ENCODE assay signal across 8 cellular contexts in the genomic region with DNA sequence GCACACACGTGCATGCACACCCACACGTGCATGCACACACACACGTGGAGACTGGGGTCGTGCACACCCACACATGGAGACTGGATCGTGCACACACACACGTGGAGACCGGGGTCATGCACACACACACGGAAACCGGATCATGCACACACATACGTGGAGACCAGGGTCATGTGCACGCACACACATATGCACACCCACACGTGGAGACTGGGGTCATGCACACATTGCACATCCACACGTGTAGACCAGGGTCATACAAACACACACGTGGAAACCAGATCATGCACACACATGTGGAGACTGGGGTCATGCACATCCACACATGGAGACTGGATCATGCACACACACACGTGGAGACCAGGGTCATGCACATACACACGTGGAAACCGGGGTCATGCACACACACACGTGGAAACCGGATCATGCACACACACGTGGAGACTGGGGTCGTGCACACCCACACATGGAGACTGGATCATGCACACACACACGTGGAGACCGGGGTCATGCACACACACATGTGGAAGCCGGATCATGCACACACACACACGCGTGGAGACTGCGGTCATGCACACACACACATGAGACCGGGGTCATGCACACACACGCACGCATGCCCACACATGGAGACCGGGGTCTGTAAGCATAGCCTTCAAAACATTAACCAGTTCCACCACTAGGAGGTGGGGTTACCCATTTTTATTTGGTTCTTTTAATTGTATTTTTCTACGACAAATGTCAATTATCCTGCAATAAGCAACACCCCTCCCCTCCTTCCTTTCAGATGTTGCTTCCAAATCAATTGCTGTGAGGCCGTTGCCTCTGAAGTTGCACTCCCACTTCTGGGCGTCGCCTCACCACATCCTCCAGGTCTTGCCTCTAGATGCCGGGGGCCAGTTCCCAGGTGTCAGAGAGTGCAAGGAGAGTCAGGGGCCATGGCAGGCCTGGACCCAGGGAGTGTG.
DNase-seq lines count a peak whose midpoint lies in the region; ATAC-seq and TF ChIP-seq lines count a peak whose summit lies in the region.

No MANE protein-coding gene starts in this region.

- peaks cover 9% of the 10 kb centered on the region for H3K27me3 ChIP-seq in foreskin keratinocyte

- no peaks in the 10 kb centered on the region for H3K9me3 ChIP-seq in T-helper 17 cell (ENCODE audit: control insufficient read depth, low read length, poor library complexity, severe bottlenecking)

- H3K27ac ChIP-seq in foreskin keratinocyte = no peak overlapping the region

- no peaks in the 10 kb centered on the region for H3K4me1 ChIP-seq in foreskin keratinocyte

- H3K4me3 ChIP-seq in AG09309 (ENCODE audit: control insufficient read depth, low read depth, low read length) = no peak overlapping the region

- H3K36me3 Mint-ChIP-seq in T-helper 17 cell (ENCODE audit: low read depth) = no peaks in the 10 kb centered on the region

- peak overlapping the region; percentile 57 for H3K27ac Mint-ChIP-seq in T-helper 17 cell

- H3K27me3 Mint-ChIP-seq in T-helper 17 cell = peaks cover 15% of the 10 kb centered on the region

- TF ChIP-seq CTCF in AG09309 (IDR thresholded peaks at IDR 0.05; ENCODE audit: control insufficient read depth, insufficient read depth, low read depth, low read length, missing control alignments) (peak; percentile 35), GM12872 (IDR thresholded peaks at IDR 0.05; ENCODE audit: insufficient read depth, low read depth, low read length) (peak; percentile 46; the same call in 1 of the 3 replicates), foreskin keratinocyte (conservative IDR thresholded peaks at IDR 0.05) (peak; percentile 56)

- H3K4me1 Mint-ChIP-seq in T-helper 17 cell = peaks cover 35% of the 10 kb centered on the region

- peak; percentile 37 for ATAC-seq in T-helper 17 cell
- peak; percentile 42 for ATAC-seq in foreskin keratinocyte

- peak overlapping the region; percentile 63 for H3K4me3 Mint-ChIP-seq in T-helper 17 cell

- DNase-seq in AG09309 (ENCODE audit: low read depth) (no peak), T-helper 17 cell (no peak), foreskin keratinocyte (no peak), glomerular visceral epithelial cell (ENCODE audit: extremely low spot score) (no peak), NCI-H526 treated with DMSO at 0.1 percent for 48 hours (lab: John Stamatoyannopoulos, UW) (no peak), OCI-M2 (lab: John Stamatoyannopoulos, UW; ENCODE audit: unreplicated experiment) (no peak)
- DNase-seq in stimulated activated CD4-positive, alpha-beta T cell treated with anti-CD3 and anti-CD28 coated beads, Interleukin-4, amount 100 ng/mL, for 4 hours = no peak
